In genomic region chr16:84817206-84817605, GRCh38 we compare ENCODE assay signal across 29 cellular contexts. TPM values are rescaled to one million over a fixed set of nuclear protein-coding genes. Genes with fewer than 3 reads are reported as not detected.
"Had no signal": no experiment of that assay in that cellular context is flagged by ENCODE, and none has a peak within 500 bp of the region (broad histone marks: within the 10 kb centered on the region; RNA-seq: fewer than 3 reads in every experiment).

No MANE protein-coding gene starts in this region.

- H3K36me3 ChIP-seq: ascending aorta, breast epithelium, cardiac muscle cell, colonic mucosa, esophagus squamous epithelium, gastroesophageal sphincter had no signal

- H3K27ac ChIP-seq: ascending aorta, breast epithelium, cardiac muscle cell, colonic mucosa, epithelial cell of prostate, esophagus squamous epithelium, VCaP had no signal

- H3K4me3 ChIP-seq: ascending aorta, breast epithelium, cardiac muscle cell, colonic mucosa, esophagus squamous epithelium, gastroesophageal sphincter had no signal

- H3K4me1 ChIP-seq: breast epithelium, colonic mucosa had no signal

- H3K27me3 ChIP-seq: ascending aorta, breast epithelium, gastroesophageal sphincter had no signal

- FAIRE-seq: endometrium, endothelial cell of umbilical vein had no signal

- ATAC-seq: activated CD4-positive, CD25-positive, alpha-beta regulatory T cell treated with anti-CD3 and anti-CD28 coated beads, Interleukin-2, amount 50 U/mL, for 24 hours; activated CD8-positive, alpha-beta T cell treated with anti-CD3 and anti-CD28 coated beads for 36 hours; activated T-cell treated with anti-CD3 and anti-CD28 coated beads, Interleukin-2, amount 50 U/mL, for 4 hours; activated T-helper 17 cell treated with anti-CD3 and anti-CD28 coated beads, Interleukin-2, amount 50 U/mL, for 72 hours; gastroesophageal sphincter had no signal

- DNase-seq: activated B cell treated with CpG ODN at 0.5 μM for 24 hours; activated CD4-positive, alpha-beta T cell treated with anti-CD3 and anti-CD28 coated beads for 48 hours; activated CD4-positive, alpha-beta T cell treated with anti-CD3 and anti-CD28 coated beads, Interleukin-2, amount 50 U/mL, for 1 hour; activated CD4-positive, alpha-beta T cell treated with anti-CD3 and anti-CD28 coated beads, Interleukin-2, amount 50 U/mL, for 48 hours; activated CD8-positive, alpha-beta memory T cell treated with anti-CD3 and anti-CD28 coated beads for 24 hours; activated CD8-positive, alpha-beta T cell treated with anti-CD3 and anti-CD28 coated beads for 36 hours; activated effector memory CD4-positive, alpha-beta T cell treated with Interleukin-2 at 50 U/mL for 16 hours; activated gamma-delta T cell treated with Interleukin-2 at 50 U/mL for 16 hours; activated naive CD4-positive, alpha-beta T cell treated with anti-CD3 and anti-CD28 coated beads, Interleukin-2, amount 50 U/mL, for 16 hours; activated naive CD4-positive, alpha-beta T cell treated with Interleukin-2 at 50 U/mL for 16 hours; activated naive CD8-positive, alpha-beta T cell treated with anti-CD3 and anti-CD28 coated beads, Interleukin-2, amount 10 ng/mL, durations not matched to agents 7 days and 5 days; activated T-cell treated with anti-CD3 and anti-CD28 coated beads, Interleukin-2, amount 50 U/mL, for 4 hours; central memory CD4-positive, alpha-beta T cell; cerebellar nuclear complex; colonic mucosa; effector CD8-positive, alpha-beta T cell; esophagus squamous epithelium; foreskin melanocyte; T-helper 2 cell had no signal

- H3K9me3 ChIP-seq: ascending aorta, breast epithelium, colonic mucosa, esophagus squamous epithelium, gastroesophageal sphincter had no signal

RNA-seq across cellular contexts. Expression of gene CRISPLD2, which starts 2.6 kb away (rescaled TPM):
- total RNA-seq: activated B cell treated with CpG ODN at 0.5 μM for 24 hours had no signal
